Comparison of ENCODE assay signal across 22 cellular contexts in genomic region chr16:8877894-8878522, GRCh38. TPM values are rescaled to one million over a fixed set of nuclear protein-coding genes. Genes with fewer than 3 reads are reported as not detected.
DNase-seq lines count a peak whose midpoint lies in the region; ATAC-seq and TF ChIP-seq lines count a peak whose summit lies in the region.
"Had no signal": no experiment of that assay in that cellular context is flagged by ENCODE, and none has a peak within 500 bp of the region (broad histone marks: within the 10 kb centered on the region; RNA-seq: fewer than 3 reads in every experiment).

No MANE protein-coding gene starts in this region.

- H3K36me3 ChIP-seq in body of pancreas (replicated peaks in 1 of 2; ENCODE audit: insufficient read depth in 1 of 2, low read depth in 2 of 2), result no peaks in the 10 kb centered on the region
- H3K36me3 ChIP-seq in thymus (ENCODE audit: control insufficient read depth, insufficient read depth), result no peaks in the 10 kb centered on the region
- H3K36me3 ChIP-seq: prostate gland, spleen, stomach, vagina had no signal

- peak overlapping the region; percentile 32 for H3K27ac Mint-ChIP-seq in activated CD8-positive, alpha-beta memory T cell treated with anti-CD3 and anti-CD28 coated beads, Interleukin-2, amount 10 ng/mL, durations not matched to agents 7 days and 5 days
- H3K27ac Mint-ChIP-seq: CD4-positive, alpha-beta T cell had no signal

- TF ChIP-seq POLR2A in body of pancreas (IDR thresholded peaks at IDR 0.05), result no peak

- H3K27me3 ChIP-seq in body of pancreas, result no peaks in the 10 kb centered on the region
- H3K27me3 ChIP-seq in thymus (ENCODE audit: control insufficient read depth, insufficient read depth), result no peaks in the 10 kb centered on the region
- H3K27me3 ChIP-seq: vagina had no signal

- no peaks in the 10 kb centered on the region for H3K9me3 Mint-ChIP-seq in activated CD8-positive, alpha-beta memory T cell treated with anti-CD3 and anti-CD28 coated beads, Interleukin-2, amount 10 ng/mL, durations not matched to agents 7 days and 5 days (ENCODE audit: low read depth)
- H3K9me3 Mint-ChIP-seq: CD4-positive, alpha-beta T cell; naive B cell; WTC11 had no signal

- DNase-seq in activated CD8-positive, alpha-beta memory T cell treated with anti-CD3 and anti-CD28 coated beads, Interleukin-2, amount 10 ng/mL, durations not matched to agents 7 days and 5 days, result peak; percentile 57
- no peak for DNase-seq in activated CD8-positive, alpha-beta memory T cell treated with anti-CD3 and anti-CD28 coated beads for 24 hours
- DNase-seq in body of pancreas, result no peak
- peak; percentile 68 for DNase-seq in kidney tubule cell (ENCODE audit: low spot score)
- no peak for DNase-seq in Right ventricle myocardium superior
- no peak for DNase-seq in central memory CD4-positive, alpha-beta T cell
- DNase-seq: CD4-positive, alpha-beta T cell; KBM-7; left ventricle myocardium superior; naive B cell; NCI-H1092 treated with DMSO at 0.1 percent for 48 hours; NCI-H2107; NCI-H748 treated with DMSO at 0.1 percent for 48 hours; spleen; stomach had no signal

- H3K27ac ChIP-seq in body of pancreas (peak overlapping the region in 2 of 4 donors; percentile 56 to 70), thymus (ENCODE audit: low read depth) (peak overlapping the region; percentile 33)
- H3K27ac ChIP-seq: HL-60, prostate gland, spleen, vagina had no signal

- no peak for TF ChIP-seq CTCF in body of pancreas (IDR thresholded peaks at IDR 0.05)

- CTCF ChIA-PET in activated CD8-positive, alpha-beta memory T cell treated with anti-CD3 and anti-CD28 coated beads, Interleukin-2, amount 10 ng/mL, durations not matched to agents 7 days and 5 days (lab: Charles Lee), result interaction anchor here (1.1 to 5.2 kb wide), 7 partner anchors 7 to 218 kb away, joined by 3 to 67 read pairs (median 5); partner anchors contain the start of genes CARHSP1, PMM2 and TMEM186

- H3K4me1 Mint-ChIP-seq in activated CD8-positive, alpha-beta memory T cell treated with anti-CD3 and anti-CD28 coated beads, Interleukin-2, amount 10 ng/mL, durations not matched to agents 7 days and 5 days, result peaks cover 38% of the 10 kb centered on the region

- H3K36me3 Mint-ChIP-seq in activated CD8-positive, alpha-beta memory T cell treated with anti-CD3 and anti-CD28 coated beads, Interleukin-2, amount 10 ng/mL, durations not matched to agents 7 days and 5 days, result no peaks in the 10 kb centered on the region
- H3K36me3 Mint-ChIP-seq: naive B cell, WTC11 had no signal

- no peak overlapping the region for H3K4me3 Mint-ChIP-seq in activated CD8-positive, alpha-beta memory T cell treated with anti-CD3 and anti-CD28 coated beads, Interleukin-2, amount 10 ng/mL, durations not matched to agents 7 days and 5 days
- H3K4me3 Mint-ChIP-seq: CD4-positive, alpha-beta T cell; naive B cell; WTC11 had no signal

- 73 to 76% methylated on average over 7 to 8 of the region's 8 CpGs for WGBS in body of pancreas, 2 donors
- 83% methylated on average over 8 of the region's 8 CpGs for WGBS in thymus

- intact Hi-C loops in body of pancreas (cut with DNase I), result loop anchor here (5.0 kb wide), 1 partner anchor 211 kb away; no protein-coding TSS in a partner anchor
- intact Hi-C loops in Right ventricle myocardium superior (cut with DNase I), result no loop called here

- peak; percentile 34 for ATAC-seq in activated CD8-positive, alpha-beta memory T cell treated with anti-CD3 and anti-CD28 coated beads, Interleukin-2, amount 10 ng/mL, durations not matched to agents 7 days and 5 days
- peak; percentile 33 for ATAC-seq in body of pancreas
- ATAC-seq in Right ventricle myocardium superior (ENCODE audit: poor library complexity), result no peak
- ATAC-seq in HG03520 (IDR thresholded peaks at IDR 0.05; ENCODE audit: unreplicated experiment), result no peak
- ATAC-seq: left ventricle myocardium superior, WTC11 had no signal

- H3K4me1 ChIP-seq in body of pancreas (peaks cover 15% of the 10 kb centered on the region), thymus (ENCODE audit: control insufficient read depth, insufficient read depth, low read length) (peaks cover 3% of the 10 kb centered on the region)
- H3K4me1 ChIP-seq: prostate gland had no signal

- H3K9me3 ChIP-seq in body of pancreas (no peaks in the 10 kb centered on the region), thymus (ENCODE audit: control insufficient read depth) (no peaks in the 10 kb centered on the region)
- H3K9me3 ChIP-seq: prostate gland, spleen, stomach, vagina had no signal

- H3K4me3 ChIP-seq in body of pancreas, result no peak overlapping the region
- H3K4me3 ChIP-seq in thymus (ENCODE audit: low read length), result no peak overlapping the region
- H3K4me3 ChIP-seq: prostate gland, spleen, stomach, vagina had no signal

- H3K27me3 Mint-ChIP-seq in activated CD8-positive, alpha-beta memory T cell treated with anti-CD3 and anti-CD28 coated beads, Interleukin-2, amount 10 ng/mL, durations not matched to agents 7 days and 5 days, result no peaks in the 10 kb centered on the region
- H3K27me3 Mint-ChIP-seq: CD4-positive, alpha-beta T cell; naive B cell had no signal

RNA-seq across cellular contexts. Expression of gene LITAFD, which starts 4.1 kb away (rescaled TPM):
- not detected for total RNA-seq in activated CD8-positive, alpha-beta memory T cell treated with anti-CD3 and anti-CD28 coated beads, Interleukin-2, amount 10 ng/mL, durations not matched to agents 7 days and 5 days
- total RNA-seq in body of pancreas (not detected), Right ventricle myocardium superior (not detected)
- not detected for polyA plus RNA-seq in thymus
- total RNA-seq: A673, left ventricle myocardium superior, spleen, stomach, vagina, WTC11 had no signal
- polyA plus RNA-seq: spleen, stomach had no signal

RNA-seq across cellular contexts. Expression of gene CARHSP1, which starts 9.2 kb away (rescaled TPM):
- 100 to 1,000 TPM; 142 to 176 TPM for total RNA-seq in activated CD8-positive, alpha-beta memory T cell treated with anti-CD3 and anti-CD28 coated beads, Interleukin-2, amount 10 ng/mL, durations not matched to agents 7 days and 5 days
- total RNA-seq in body of pancreas (10 to 100 TPM; 16.5 to 59.9 TPM), Right ventricle myocardium superior (26.0 TPM)
- polyA plus RNA-seq in thymus, result 100 TPM

Comparison
In these comparisons a context has a peak if more than half of its experiments do, and no peak if none do; other contexts are left out.
1. DNase-seq: peak in activated CD8-positive, alpha-beta memory T cell treated with anti-CD3 and anti-CD28 coated beads, Interleukin-2, amount 10 ng/mL, durations not matched to agents 7 days and 5 days (single experiment) and kidney tubule cell (single experiment); none in activated CD8-positive, alpha-beta memory T cell treated with anti-CD3 and anti-CD28 coated beads for 24 hours (single experiment), body of pancreas (0 of 4), Right ventricle myocardium superior (single experiment) and central memory CD4-positive, alpha-beta T cell (single experiment).
2. ATAC-seq: peak in activated CD8-positive, alpha-beta memory T cell treated with anti-CD3 and anti-CD28 coated beads, Interleukin-2, amount 10 ng/mL, durations not matched to agents 7 days and 5 days (single experiment) and body of pancreas (single experiment); none in Right ventricle myocardium superior (single experiment) and HG03520 (single experiment).